8 cellular contexts compared by ENCODE assay signal in genomic region chr12:106582661-106583577, GRCh38. TPM values are rescaled to one million over a fixed set of nuclear protein-coding genes. Genes with fewer than 3 reads are reported as not detected.
A peak's percentile ranks its signal among the peaks of the same experiment; 100 is the strongest.
DNase-seq lines count a peak whose midpoint lies in the region; ATAC-seq and TF ChIP-seq lines count a peak whose summit lies in the region.

RFX4 (plus strand) TSS chr12:106583004; CDS start chr12:106583321, 317 bp downstream.

- DNase-seq in activated naive CD4-positive, alpha-beta T cell treated with Interleukin-2 at 50 U/mL for 16 hours: no peak
- DNase-seq in SK-N-DZ (ENCODE audit: low spot score): no peak

- H3K36me3 ChIP-seq in liver (ENCODE audit: control insufficient read depth in 4 of 4, insufficient read depth in 3 of 4, low read depth in 1 of 4, low read length in 3 of 4): no peaks in the 10 kb centered on the region
- no peaks in the 10 kb centered on the region for H3K36me3 ChIP-seq in thymus (ENCODE audit: control insufficient read depth, insufficient read depth)

- H3K27me3 ChIP-seq in liver (ENCODE audit: control insufficient read depth in 4 of 4, insufficient read depth in 4 of 4, low read length in 3 of 4) (peaks cover 13 to 32% (median 18%) of the 10 kb centered on the region in 4 donors), thymus (ENCODE audit: control insufficient read depth, insufficient read depth) (peaks cover 95% of the 10 kb centered on the region)

- H3K4me3 Mint-ChIP-seq in activated naive CD4-positive, alpha-beta T cell treated with anti-CD3 and anti-CD28 coated beads, Interleukin-2, amount 50 U/mL, for 24 hours: peak within 1 kb of the TSS; percentile 74

- TF ChIP-seq CTCF in liver (IDR thresholded peaks at IDR 0.05; ENCODE audit: low read depth, low read length, missing input control): no peak

- no peaks in the 10 kb centered on the region for H3K9me3 ChIP-seq in liver (ENCODE audit: control insufficient read depth in 4 of 4, low read length in 3 of 4)
- H3K9me3 ChIP-seq in thymus (ENCODE audit: control insufficient read depth): no peaks in the 10 kb centered on the region

- ATAC-seq in HG03039 (IDR thresholded peaks at IDR 0.05; ENCODE audit: unreplicated experiment) (no peak), HG03442 (IDR thresholded peaks at IDR 0.05; ENCODE audit: unreplicated experiment) (no peak)

- H3K36me3 Mint-ChIP-seq in activated naive CD4-positive, alpha-beta T cell treated with anti-CD3 and anti-CD28 coated beads, Interleukin-2, amount 50 U/mL, for 24 hours: no peaks in the 10 kb centered on the region

- H3K4me3 ChIP-seq in liver (ENCODE audit: low read depth in 1 of 3, low read length in 3 of 3) (peak within 1 kb of the TSS in 2 of 3 donors; percentile 35 to 40), thymus (ENCODE audit: low read length) (peak within 1 kb of the TSS; percentile 43)

- H3K9ac ChIP-seq in liver (ENCODE audit: low read depth in 1 of 2, low read length in 2 of 2): no peak within 1 kb of the TSS

- H3K9me3 Mint-ChIP-seq in activated naive CD4-positive, alpha-beta T cell treated with anti-CD3 and anti-CD28 coated beads, Interleukin-2, amount 50 U/mL, for 24 hours: no peaks in the 10 kb centered on the region

- peak within 1 kb of the TSS; percentile 40 for H3K27ac ChIP-seq in angular gyrus (ENCODE audit: low read depth, low read length)
- no peak within 1 kb of the TSS for H3K27ac ChIP-seq in liver (ENCODE audit: low read depth in 1 of 2, low read length in 2 of 2)
- H3K27ac ChIP-seq in thymus (ENCODE audit: low read depth): no peak within 1 kb of the TSS

- peaks cover 20 to 47% (median 31%) of the 10 kb centered on the region in 4 donors for H3K4me1 ChIP-seq in liver (ENCODE audit: control insufficient read depth in 4 of 4, insufficient read depth in 4 of 4, low read length in 3 of 4)
- H3K4me1 ChIP-seq in thymus (ENCODE audit: control insufficient read depth, insufficient read depth, low read length): no peaks in the 10 kb centered on the region

- TF ChIP-seq RAD21 in liver (IDR thresholded peaks at IDR 0.05): no peak

- no peak within 1 kb of the TSS for H3K27ac Mint-ChIP-seq in activated naive CD4-positive, alpha-beta T cell treated with anti-CD3 and anti-CD28 coated beads, Interleukin-2, amount 50 U/mL, for 24 hours

- peaks cover 45% of the 10 kb centered on the region for H3K27me3 Mint-ChIP-seq in activated naive CD4-positive, alpha-beta T cell treated with anti-CD3 and anti-CD28 coated beads, Interleukin-2, amount 50 U/mL, for 24 hours

- H3K4me1 Mint-ChIP-seq in activated naive CD4-positive, alpha-beta T cell treated with anti-CD3 and anti-CD28 coated beads, Interleukin-2, amount 50 U/mL, for 24 hours: peaks cover 20% of the 10 kb centered on the region

- WGBS in liver: 3% methylated on average over 35 of the region's 35 CpGs
- WGBS in thymus: 4% methylated on average over 35 of the region's 35 CpGs

TF ChIP-seq in liver, 16 proteins besides CTCF, POLR2A, EP300 and RAD21:
- TF ChIP-seq YY1 (IDR thresholded peaks at IDR 0.05) (no peak), EGR1 (IDR thresholded peaks at IDR 0.05; ENCODE audit: low read depth in 2 of 2) (no peak), HNF4A (conservative IDR thresholded peaks at IDR 0.05) (no peak)

RNA-seq across cellular contexts. Expression of gene RFX4, which starts in this region (rescaled TPM):
- total RNA-seq in liver: not detected
- polyA plus RNA-seq in liver (not detected), thymus (0.23 TPM)
- 0.09 and 0.16 TPM in 2 replicates for polyA plus RNA-seq in SK-N-DZ (2014; cell fraction: cytosol; rRNA removed)
- 0.14 and 0.16 TPM in 2 replicates for polyA plus RNA-seq in SK-N-DZ (2014; cell fraction: nucleus; rRNA removed)
